Comparison of ENCODE assay signal across 8 cellular contexts in genomic region chr10:95657250-95657649, GRCh38. TPM values are rescaled to one million over a fixed set of nuclear protein-coding genes. Genes with fewer than 3 reads are reported as not detected.
DNase-seq lines count a peak whose midpoint lies in the region; ATAC-seq lines count a peak whose summit lies in the region.

No MANE protein-coding gene starts in this region.

- H3K36me3 ChIP-seq in iPS-15b (ENCODE audit: control insufficient read depth, insufficient read depth, low read length), result peaks cover 2% of the 10 kb centered on the region

- H3K9ac ChIP-seq in iPS-15b (ENCODE audit: low read depth, low read length), result no peak overlapping the region

- H3K27me3 Mint-ChIP-seq in T-helper 1 cell treated with Interleukin-12 subunit alpha and Interleukin-12 subunit beta and Interleukin-4 antibody, amounts not matched to agents 30 μg/mL and 1 μg/mL, for 36 hours (ENCODE audit: low read depth), result no peaks in the 10 kb centered on the region
- H3K27me3 Mint-ChIP-seq in activated CD4-positive, alpha-beta memory T cell treated with anti-CD3 and anti-CD28 coated beads, Interleukin-2, amount 10 ng/mL, durations not matched to agents 7 days and 5 days, result no peaks in the 10 kb centered on the region
- H3K27me3 Mint-ChIP-seq in stimulated activated naive CD8-positive, alpha-beta T cell treated with anti-CD3 and anti-CD28 coated beads, Interleukin-15, amount 100 ng/mL, for 72 hours, result no peaks in the 10 kb centered on the region

- peaks cover 19% of the 10 kb centered on the region for H3K36me3 Mint-ChIP-seq in T-helper 1 cell treated with Interleukin-12 subunit alpha and Interleukin-12 subunit beta and Interleukin-4 antibody, amounts not matched to agents 30 μg/mL and 1 μg/mL, for 36 hours (ENCODE audit: low read depth)
- peaks cover 17% of the 10 kb centered on the region for H3K36me3 Mint-ChIP-seq in activated CD4-positive, alpha-beta memory T cell treated with anti-CD3 and anti-CD28 coated beads, Interleukin-2, amount 10 ng/mL, durations not matched to agents 7 days and 5 days (ENCODE audit: low read depth)

- H3K9me3 ChIP-seq in iPS-15b (ENCODE audit: control insufficient read depth, insufficient read depth, low read length), result no peaks in the 10 kb centered on the region

- H3K4me1 ChIP-seq in iPS-15b (ENCODE audit: control insufficient read depth, insufficient read depth, low read length), result peaks cover 10% of the 10 kb centered on the region

- peak overlapping the region; percentile 98 for H3K4me3 Mint-ChIP-seq in T-helper 1 cell treated with Interleukin-12 subunit alpha and Interleukin-12 subunit beta and Interleukin-4 antibody, amounts not matched to agents 30 μg/mL and 1 μg/mL, for 36 hours
- peak overlapping the region; percentile 99 for H3K4me3 Mint-ChIP-seq in activated CD4-positive, alpha-beta memory T cell treated with anti-CD3 and anti-CD28 coated beads, Interleukin-2, amount 10 ng/mL, durations not matched to agents 7 days and 5 days
- H3K4me3 Mint-ChIP-seq in stimulated activated naive CD8-positive, alpha-beta T cell treated with anti-CD3 and anti-CD28 coated beads, Interleukin-15, amount 100 ng/mL, for 72 hours, result peak overlapping the region; percentile 95 to 96

- no peak overlapping the region for H3K27ac Mint-ChIP-seq in T-helper 1 cell treated with Interleukin-12 subunit alpha and Interleukin-12 subunit beta and Interleukin-4 antibody, amounts not matched to agents 30 μg/mL and 1 μg/mL, for 36 hours
- H3K27ac Mint-ChIP-seq in activated CD4-positive, alpha-beta memory T cell treated with anti-CD3 and anti-CD28 coated beads, Interleukin-2, amount 10 ng/mL, durations not matched to agents 7 days and 5 days, result peak overlapping the region; percentile 71
- H3K27ac Mint-ChIP-seq in stimulated activated naive CD8-positive, alpha-beta T cell treated with anti-CD3 and anti-CD28 coated beads, Interleukin-15, amount 100 ng/mL, for 72 hours, result peak overlapping the region; percentile 95 to 99

- POLR2A ChIA-PET in activated CD4-positive, alpha-beta memory T cell treated with anti-CD3 and anti-CD28 coated beads, Interleukin-2, amount 10 ng/mL, durations not matched to agents 7 days and 5 days (lab: Charles Lee), result interaction anchor here (1.2 kb wide), 2 partner anchors 36 to 185 kb away, joined by 3 to 4 read pairs; no protein-coding TSS in a partner anchor

- no peaks in the 10 kb centered on the region for H3K27me3 ChIP-seq in iPS-15b (ENCODE audit: control insufficient read depth, insufficient read depth, low read length)

- DNase-seq in T-helper 1 cell (no peak), COLO829 (ENCODE audit: low spot score) (no peak)
- DNase-seq in activated CD4-positive, alpha-beta memory T cell treated with anti-CD3 and anti-CD28 coated beads, Interleukin-2, amount 10 ng/mL, durations not matched to agents 7 days and 5 days, result no peak
- DNase-seq in stimulated activated naive CD8-positive, alpha-beta T cell treated with anti-CD3 and anti-CD28 coated beads, Interleukin-15, amount 100 ng/mL, for 72 hours, result no peak

- H3K9me3 Mint-ChIP-seq in T-helper 1 cell treated with Interleukin-12 subunit alpha and Interleukin-12 subunit beta and Interleukin-4 antibody, amounts not matched to agents 30 μg/mL and 1 μg/mL, for 36 hours, result no peaks in the 10 kb centered on the region
- peaks cover 3% of the 10 kb centered on the region for H3K9me3 Mint-ChIP-seq in activated CD4-positive, alpha-beta memory T cell treated with anti-CD3 and anti-CD28 coated beads, Interleukin-2, amount 10 ng/mL, durations not matched to agents 7 days and 5 days
- peaks cover 9 to 19% of the 10 kb centered on the region in 2 donors for H3K9me3 Mint-ChIP-seq in stimulated activated naive CD8-positive, alpha-beta T cell treated with anti-CD3 and anti-CD28 coated beads, Interleukin-15, amount 100 ng/mL, for 72 hours

- peaks cover 18% of the 10 kb centered on the region for H3K4me1 Mint-ChIP-seq in T-helper 1 cell treated with Interleukin-12 subunit alpha and Interleukin-12 subunit beta and Interleukin-4 antibody, amounts not matched to agents 30 μg/mL and 1 μg/mL, for 36 hours (ENCODE audit: low read depth)
- peaks cover 19% of the 10 kb centered on the region for H3K4me1 Mint-ChIP-seq in activated CD4-positive, alpha-beta memory T cell treated with anti-CD3 and anti-CD28 coated beads, Interleukin-2, amount 10 ng/mL, durations not matched to agents 7 days and 5 days
- peaks cover 28% of the 10 kb centered on the region for H3K4me1 Mint-ChIP-seq in stimulated activated naive CD8-positive, alpha-beta T cell treated with anti-CD3 and anti-CD28 coated beads, Interleukin-15, amount 100 ng/mL, for 72 hours

- CTCF ChIA-PET in activated CD4-positive, alpha-beta memory T cell treated with anti-CD3 and anti-CD28 coated beads, Interleukin-2, amount 10 ng/mL, durations not matched to agents 7 days and 5 days (lab: Charles Lee), result interaction anchor here (0.6 to 1.5 kb wide), 3 partner anchors 36 to 227 kb away, joined by 3 to 16 read pairs (median 3); partner anchors contain the start of gene TCTN3

- ATAC-seq in stimulated activated naive CD8-positive, alpha-beta T cell treated with anti-CD3 and anti-CD28 coated beads, Interleukin-15, amount 100 ng/mL, for 72 hours, result no peak
- ATAC-seq in HG03439 (IDR thresholded peaks at IDR 0.05; ENCODE audit: unreplicated experiment) (no peak), HG03135 (IDR thresholded peaks at IDR 0.05; ENCODE audit: unreplicated experiment) (no peak)

- peak overlapping the region; percentile 90 for H3K4me3 ChIP-seq in iPS-15b (ENCODE audit: low read depth, low read length)

RNA-seq across cellular contexts. Expression of gene ALDH18A1, which starts 0.7 kb away (rescaled TPM):
- total RNA-seq in activated CD4-positive, alpha-beta memory T cell treated with anti-CD3 and anti-CD28 coated beads, Interleukin-2, amount 10 ng/mL, durations not matched to agents 7 days and 5 days, result 10 to 100 TPM; 42.2 to 44.7 TPM

RNA-seq across cellular contexts. Expression of gene TCTN3, which starts 36.5 kb away (rescaled TPM):
- total RNA-seq in activated CD4-positive, alpha-beta memory T cell treated with anti-CD3 and anti-CD28 coated beads, Interleukin-2, amount 10 ng/mL, durations not matched to agents 7 days and 5 days, result 10 to 100 TPM; 26.2 to 28.5 TPM
